In genomic region chr7:125465527-125465926, GRCh38 we compare ENCODE assay signal across 20 cellular contexts.
DNase-seq lines count a peak whose midpoint lies in the region; ATAC-seq and TF ChIP-seq lines count a peak whose summit lies in the region.
"Had no signal": no experiment of that assay in that cellular context is flagged by ENCODE, and none has a peak within 500 bp of the region (broad histone marks: within the 10 kb centered on the region; RNA-seq: fewer than 3 reads in every experiment).

No MANE protein-coding gene starts in this region.

- H3K4me1 ChIP-seq in MM.1S (ENCODE audit: low read length) (peaks cover 6% of the 10 kb centered on the region; the same call in 1 of the 2 replicates), SJCRH30 (0 out of 2 replicates have a peak, but pooled peaks cover 6% of the 10 kb centered on the region), testis (no peaks in the 10 kb centered on the region)
- H3K4me1 ChIP-seq: BLaER1 had no signal

- intact Hi-C loops in testis (cut with DNase I; ENCODE audit: low total_unique reads) = no loop called here
- intact Hi-C loops in Right ventricle myocardium inferior (cut with DNase I) = no loop called here

- ATAC-seq in omental fat pad (ENCODE audit: low FRiP score) (no peak), Right ventricle myocardium inferior (no peak)
- ATAC-seq: HCT116, HepG2 had no signal

- no peak overlapping the region for H3K4me3 Mint-ChIP-seq in osteocyte (ENCODE audit: unreplicated experiment)
- H3K4me3 Mint-ChIP-seq: CD14-positive monocyte; CD4-positive, alpha-beta memory T cell; HFFc6 had no signal

- peak; percentile 75 for DNase-seq in MM.1S
- DNase-seq in SJCRH30 = peak; percentile 55 to 85
- DNase-seq in myocyte (ENCODE audit: low read depth) = peak; percentile 57
- no peak for DNase-seq in osteocyte (ENCODE audit: extremely low spot score, unreplicated experiment)
- DNase-seq in testis = no peak
- no peak for DNase-seq in omental fat pad (ENCODE audit: low spot score)
- DNase-seq in central memory CD4-positive, alpha-beta T cell = no peak
- DNase-seq in Right ventricle myocardium inferior (ENCODE audit: missing footprints) = no peak
- DNase-seq: 8988T; CD4-positive, alpha-beta memory T cell; DMS153; DMS79; GDM1; GOT3; H7; HFFc6 had no signal

- H3K9ac ChIP-seq in MM.1S (ENCODE audit: low read length) = no peak overlapping the region
- H3K9ac ChIP-seq: BLaER1 had no signal

- H3K27ac ChIP-seq in MM.1S (ENCODE audit: low read length) = no peak overlapping the region
- no peak overlapping the region for H3K27ac ChIP-seq in SJCRH30
- no peak overlapping the region for H3K27ac ChIP-seq in testis
- H3K27ac ChIP-seq: BLaER1 had no signal

- no peak overlapping the region for H2AFZ ChIP-seq in MM.1S (ENCODE audit: low read length)

- H3K9me3 Mint-ChIP-seq in osteocyte (ENCODE audit: unreplicated experiment) = peaks cover 2% of the 10 kb centered on the region

- no peaks in the 10 kb centered on the region for H3F3A ChIP-seq in MM.1S (ENCODE audit: insufficient read depth, low read length)

- H3K36me3 ChIP-seq in MM.1S (replicated peaks; ENCODE audit: insufficient read depth, low read length) = no peaks in the 10 kb centered on the region
- no peaks in the 10 kb centered on the region for H3K36me3 ChIP-seq in SJCRH30
- no peaks in the 10 kb centered on the region for H3K36me3 ChIP-seq in testis (ENCODE audit: low read depth, missing control alignments)
- H3K36me3 ChIP-seq: BLaER1 had no signal

- H3K4me3 ChIP-seq in MM.1S (ENCODE audit: low read length) (no peak overlapping the region), SJCRH30 (no peak overlapping the region), testis (no peak overlapping the region)
- H3K4me3 ChIP-seq: BLaER1 had no signal

- H3K9me3 ChIP-seq in MM.1S (replicated peaks; ENCODE audit: insufficient read depth, low read length) = no peaks in the 10 kb centered on the region
- no peaks in the 10 kb centered on the region for H3K9me3 ChIP-seq in SJCRH30 (replicated peaks)
- H3K9me3 ChIP-seq in testis = no peaks in the 10 kb centered on the region
- H3K9me3 ChIP-seq: BLaER1 had no signal

- H3K27me3 ChIP-seq in MM.1S (replicated peaks; ENCODE audit: insufficient read depth, low read length) (no peaks in the 10 kb centered on the region), SJCRH30 (no peaks in the 10 kb centered on the region), testis (no peaks in the 10 kb centered on the region)
- H3K27me3 ChIP-seq: BLaER1 had no signal

- no peaks in the 10 kb centered on the region for H3K27me3 Mint-ChIP-seq in osteocyte (ENCODE audit: unreplicated experiment)
- H3K27me3 Mint-ChIP-seq: CD4-positive, alpha-beta memory T cell had no signal

- no peak overlapping the region for H3K4me2 ChIP-seq in MM.1S (ENCODE audit: low read depth, low read length)
- H3K4me2 ChIP-seq: BLaER1 had no signal

- H3K27ac Mint-ChIP-seq in osteocyte (ENCODE audit: unreplicated experiment) = peak overlapping the region; percentile 6
- H3K27ac Mint-ChIP-seq: CD14-positive monocyte; CD4-positive, alpha-beta memory T cell; HFFc6 had no signal

- no peaks in the 10 kb centered on the region for H3K9me2 ChIP-seq in MM.1S (replicated peaks; ENCODE audit: insufficient read depth, low read length)

- H3K4me1 Mint-ChIP-seq in osteocyte (ENCODE audit: unreplicated experiment) = peaks cover 9% of the 10 kb centered on the region
- H3K4me1 Mint-ChIP-seq: CD14-positive monocyte; CD4-positive, alpha-beta memory T cell had no signal

- TF ChIP-seq CTCF in MM.1S (IDR thresholded peaks at IDR 0.05; ENCODE audit: low read length) (no peak), osteocyte (IDR thresholded peaks at IDR 0.05) (no peak), testis (IDR thresholded peaks at IDR 0.05) (no peak), omental fat pad (IDR thresholded peaks at IDR 0.05) (no peak)

- no peak for TF ChIP-seq POLR2A in testis (IDR thresholded peaks at IDR 0.05)

- WGBS in testis, 2 donors = 70 to 81% methylated on average over 3 of the region's 3 CpGs

- no peaks in the 10 kb centered on the region for H3K36me3 Mint-ChIP-seq in osteocyte (ENCODE audit: unreplicated experiment)
- H3K36me3 Mint-ChIP-seq: CD14-positive monocyte; CD4-positive, alpha-beta memory T cell had no signal

- H4K20me1 ChIP-seq in MM.1S (ENCODE audit: insufficient read depth, low read length) = no peaks in the 10 kb centered on the region
- H4K20me1 ChIP-seq: BLaER1 had no signal

- H3K79me2 ChIP-seq in MM.1S (ENCODE audit: low read length) = no peaks in the 10 kb centered on the region

Comparison
In these comparisons a context has a peak if more than half of its experiments do, and no peak if none do; other contexts are left out.
1. DNase-seq: peak in MM.1S (single experiment), SJCRH30 (2 of 2) and myocyte (single experiment); none in osteocyte (single experiment), testis (single experiment), omental fat pad (single experiment), central memory CD4-positive, alpha-beta T cell (single experiment) and Right ventricle myocardium inferior (single experiment).